Comparison of ENCODE assay signal across 8 cellular contexts in the genomic region with DNA sequence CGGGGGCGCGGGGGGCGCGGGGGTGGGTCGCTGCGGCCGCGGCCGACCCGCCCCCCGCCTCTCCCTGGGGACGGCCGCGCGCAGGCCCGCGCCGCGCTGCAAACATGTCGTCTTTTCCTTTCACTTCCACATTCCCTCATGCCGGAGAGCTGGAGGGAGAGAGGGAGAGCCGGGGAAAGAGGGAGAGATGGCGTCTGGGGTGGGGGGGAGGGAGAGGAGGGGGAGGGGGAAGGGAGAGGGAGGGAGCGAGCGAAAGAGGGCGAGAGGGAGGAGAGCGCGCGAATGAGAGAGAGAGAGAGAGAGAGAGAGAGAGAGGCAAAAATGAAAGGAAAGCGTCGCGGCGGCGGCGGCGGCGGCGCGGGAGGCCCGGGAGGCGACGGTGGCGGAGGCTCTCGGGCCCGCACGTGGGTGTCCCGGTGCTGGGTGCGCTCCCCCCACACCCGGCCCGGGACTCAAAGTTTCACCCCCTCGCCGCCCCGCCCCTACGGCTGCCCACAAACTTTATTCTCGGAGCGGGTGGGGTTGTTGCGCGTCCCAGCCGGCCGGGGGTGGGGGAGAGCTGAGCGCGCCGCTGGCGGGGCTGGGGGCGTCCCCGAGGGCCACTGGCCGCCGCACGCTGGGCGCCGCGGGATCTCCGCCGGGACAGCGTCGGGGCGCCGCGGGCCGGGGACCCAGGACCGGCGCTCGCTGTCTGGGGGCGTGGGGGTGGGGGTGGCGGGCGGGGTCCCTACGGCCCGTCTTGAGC. TPM values are rescaled to one million over a fixed set of nuclear protein-coding genes. Genes with fewer than 3 reads are reported as not detected.
DNase-seq lines count a peak whose midpoint lies in the region; ATAC-seq, FAIRE-seq and TF ChIP-seq lines count a peak whose summit lies in the region.

No MANE protein-coding gene starts in this region.

- no peak for TF ChIP-seq CTCF in activated B cell treated with CpG ODN at 0.5 μM for 24 hours (IDR thresholded peaks at IDR 0.05)
- TF ChIP-seq CTCF in keratinocyte (optimal IDR thresholded peaks at IDR 0.05 in 1 of 3, IDR thresholded peaks at IDR 0.05 in 1 of 3, conservative IDR thresholded peaks at IDR 0.05 in 1 of 3; ENCODE audit: extremely low read depth in 1 of 3, insufficient read depth in 2 of 3, low read length in 3 of 3): no peak

- H3K27me3 Mint-ChIP-seq in activated B cell treated with CpG ODN at 0.5 μM for 24 hours: no peaks in the 10 kb centered on the region

- peaks cover 31% of the 10 kb centered on the region for H3K79me2 ChIP-seq in keratinocyte (ENCODE audit: control insufficient read depth, insufficient read depth, low read length)

- H3K27me3 ChIP-seq in keratinocyte (ENCODE audit: control insufficient read depth, extremely low read depth, insufficient read depth, low read length): no peaks in the 10 kb centered on the region

- peak overlapping the region; percentile 60 to 78 (median 74) for H3K4me3 ChIP-seq in keratinocyte (ENCODE audit: control insufficient read depth in 2 of 3, extremely low read depth in 1 of 3, insufficient read depth in 2 of 3, low read depth in 1 of 3, low read length in 3 of 3)

- intact Hi-C loops in activated B cell treated with CpG ODN at 0.5 μM for 24 hours (cut with micrococcal nuclease): loop anchor here (1.0 to 5.0 kb wide), 6 partner anchors 29 to 230 kb away; a partner anchor contains a TSS

- H4K20me1 ChIP-seq in keratinocyte (ENCODE audit: control insufficient read depth, extremely low read depth, insufficient read depth, low read length): no peaks in the 10 kb centered on the region

- dilution Hi-C loops in keratinocyte (cut with MboI; ENCODE audit: extremely low pct_ligation_motif_present, low sequenced_read_pairs): no loop called here

- no peak for FAIRE-seq in keratinocyte (lab: Jason Lieb, UNC)

- H3K36me3 ChIP-seq in keratinocyte (ENCODE audit: control insufficient read depth in 2 of 2, extremely low read depth in 1 of 2, insufficient read depth in 2 of 2, low read length in 2 of 2): peaks cover 0 to 11% of the 10 kb centered on the region in 2 experiments

- peak; percentile 60 for ATAC-seq in activated B cell treated with CpG ODN at 0.5 μM for 24 hours (ENCODE audit: low read depth)
- no peak for ATAC-seq in GM21515 (IDR thresholded peaks at IDR 0.05; ENCODE audit: unreplicated experiment)

- peak overlapping the region; percentile 99 for H3K27ac ChIP-seq in keratinocyte (ENCODE audit: control insufficient read depth, insufficient read depth, low read length)

- CTCF ChIA-PET in activated B cell treated with CpG ODN at 0.5 μM for 24 hours (lab: Charles Lee): interaction anchor here (0.7 to 2.2 kb wide), 4 partner anchors 30 to 1352 kb away, joined by 3 to 9 read pairs (median 4); no protein-coding TSS in a partner anchor

- H3K9me3 Mint-ChIP-seq in activated B cell treated with CpG ODN at 0.5 μM for 24 hours: no peaks in the 10 kb centered on the region

- peak; percentile 11 for TF ChIP-seq POLR2A in GM19099 (IDR thresholded peaks at IDR 0.05; ENCODE audit: extremely low read depth, insufficient read length, low read depth)

- peaks cover 41% of the 10 kb centered on the region for H3K4me1 Mint-ChIP-seq in activated B cell treated with CpG ODN at 0.5 μM for 24 hours

- no peak overlapping the region for H3K4me2 ChIP-seq in keratinocyte (ENCODE audit: control insufficient read depth, extremely low read depth, insufficient read depth, low read depth, low read length)

- peak overlapping the region; percentile 94 for H3K9ac ChIP-seq in keratinocyte (ENCODE audit: control insufficient read depth, extremely low read depth, insufficient read depth, low read length)

- peaks cover 55% of the 10 kb centered on the region for H3K4me1 ChIP-seq in keratinocyte (ENCODE audit: control insufficient read depth, extremely low read depth, insufficient read depth, low read length)

- peak overlapping the region; percentile 91 for H3K4me3 Mint-ChIP-seq in activated B cell treated with CpG ODN at 0.5 μM for 24 hours

- POLR2A ChIA-PET in activated B cell treated with CpG ODN at 0.5 μM for 24 hours (lab: Charles Lee): interaction anchor here (0.5 to 5.3 kb wide), 18 partner anchors 9 to 200 kb away, joined by 3 to 73 read pairs (median 5); a partner anchor contains a TSS

- no peak overlapping the region for H2AFZ ChIP-seq in keratinocyte (ENCODE audit: control insufficient read depth, low read length)

- H3K36me3 Mint-ChIP-seq in activated B cell treated with CpG ODN at 0.5 μM for 24 hours (ENCODE audit: low read depth): peaks cover 19% of the 10 kb centered on the region

- no peaks in the 10 kb centered on the region for H3K9me3 ChIP-seq in keratinocyte (ENCODE audit: control insufficient read depth, low read depth, low read length)

- DNase-seq in AG08396 (ENCODE audit: low spot score) (peak; percentile 81), Kasumi-1 (lab: John Stamatoyannopoulos, UW) (peak; percentile 44 to 52), activated B cell treated with CpG ODN at 0.5 μM for 24 hours (peak; percentile 59), keratinocyte (ENCODE audit: low read depth, low spot score) (no peak)
- peak; percentile 69 for DNase-seq in central memory CD4-positive, alpha-beta T cell
- peak; percentile 55 to 65 for DNase-seq in stimulated activated CD4-positive, alpha-beta T cell treated with anti-CD3 and anti-CD28 coated beads, Interleukin-1b, Interleukin-23, amount 100 ng/mL, for 4 hours (ENCODE audit: low read depth in 2 of 2)

- H3K9me1 ChIP-seq in keratinocyte (ENCODE audit: control insufficient read depth, extremely low read depth, insufficient read depth, low read length): peaks cover 8% of the 10 kb centered on the region

- H3K27ac Mint-ChIP-seq in activated B cell treated with CpG ODN at 0.5 μM for 24 hours: peak overlapping the region; percentile 91

RNA-seq across cellular contexts. Expression of a gene that starts 0.7 kb away (rescaled TPM):
- total RNA-seq in activated B cell treated with CpG ODN at 0.5 μM for 24 hours: 36.2 and 45.5 TPM in 2 replicates
- polyA plus RNA-seq in keratinocyte: 3.9 to 5.4 TPM (median 4.5 TPM) in 3 replicates
- 4.9 TPM for polyA plus RNA-seq in keratinocyte (2011; ENCODE audit: low read depth)
- polyA plus RNA-seq in keratinocyte (2011; cell fraction: cytosol; rRNA removed): 4.8 and 6.2 TPM in 2 replicates
- polyA plus RNA-seq in keratinocyte (2011; cell fraction: nucleus; rRNA removed): 15.1 and 18.4 TPM in 2 replicates
- polyA plus RNA-seq in keratinocyte (2012; ENCODE audit: low replicate concordance): 18.9 and 20.7 TPM in 2 replicates
- 11.3 to 32.5 TPM (median 11.8 TPM) in 3 replicates for polyA minus RNA-seq in keratinocyte
- 12.9 TPM for polyA minus RNA-seq in keratinocyte (2011; cell fraction: cytosol; rRNA and poly(A)+ RNA removed)
- 9.6 and 13.2 TPM in 2 replicates for polyA minus RNA-seq in keratinocyte (2011; cell fraction: nucleus; rRNA and poly(A)+ RNA removed)
